Comparison of ENCODE assay signal across 8 cellular contexts in the genomic region with DNA sequence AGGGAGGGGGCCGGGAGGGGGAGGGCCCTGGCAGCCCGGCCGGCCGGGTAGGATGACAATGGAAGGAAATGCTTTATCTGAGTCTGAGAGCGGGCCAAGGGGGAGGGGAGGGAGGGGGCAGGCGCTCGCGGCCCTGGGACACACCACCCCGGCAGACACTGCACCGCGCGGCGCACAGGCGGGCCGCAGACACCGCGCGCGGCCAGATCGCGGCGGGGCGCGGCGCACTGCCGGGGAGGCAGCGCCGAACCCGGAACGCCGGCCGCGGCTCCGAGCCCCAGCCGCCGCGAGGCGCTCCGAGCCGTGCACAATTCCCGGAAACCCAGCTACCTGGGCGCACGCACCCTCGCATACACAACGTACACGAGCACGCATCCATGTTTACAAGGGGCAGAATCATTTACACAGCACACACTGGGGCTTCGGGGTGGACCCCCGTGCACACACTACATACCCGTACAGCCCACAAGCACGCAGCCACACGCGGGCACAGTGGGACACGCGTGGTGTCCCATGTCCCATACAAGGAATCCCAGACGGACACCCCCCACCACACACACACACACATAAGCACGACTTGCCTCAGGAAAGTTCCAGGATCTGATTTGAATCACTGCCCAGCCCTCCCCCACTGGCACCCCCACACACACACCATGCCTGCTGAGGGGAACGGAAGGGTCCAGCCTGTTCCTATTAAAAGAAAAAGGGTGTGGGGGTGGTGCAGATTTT. TPM values are rescaled to one million over a fixed set of nuclear protein-coding genes. Genes with fewer than 3 reads are reported as not detected.
DNase-seq lines count a peak whose midpoint lies in the region; ATAC-seq and TF ChIP-seq lines count a peak whose summit lies in the region.

A gene (minus strand): TSS at position 2 of the 729 bp plus-strand sequence. CDS start 118 bp downstream, outside the sequence.

- peak within 1 kb of the TSS; percentile 76 for H3K27ac ChIP-seq in A673 (ENCODE audit: low read depth, low read length, poor library complexity, severe bottlenecking)
- peak within 1 kb of the TSS; percentile 93 to 97 (median 96) for H3K27ac ChIP-seq in transverse colon

- 0% methylated on average over 1 to 26 of the region's 58 CpGs for whole genome bisulfite sequencing in transverse colon (ENCODE audit: low coverage in 1 of 2), 2 donors

- H3K4me1 ChIP-seq in A673 (ENCODE audit: insufficient read depth, low read length, poor library complexity, severe bottlenecking) (peaks cover 45% of the 10 kb centered on the region), transverse colon (peaks cover 33 to 80% (median 60%) of the 10 kb centered on the region in 4 donors)

- TF ChIP-seq POLR2A in transverse colon (IDR thresholded peaks at IDR 0.05) = no peak

- H3K9me3 ChIP-seq in A673 (ENCODE audit: low read depth, low read length, poor library complexity, severe bottlenecking) = no peaks in the 10 kb centered on the region
- H3K9me3 ChIP-seq in transverse colon = no peaks in the 10 kb centered on the region

- H3K4me1 Mint-ChIP-seq in activated naive CD8-positive, alpha-beta T cell (ENCODE audit: low read depth) = peaks cover 80% of the 10 kb centered on the region

- POLR2A ChIA-PET in A673 (lab: Charles Lee; ENCODE audit: low non-redundant PET) = interaction anchor here (0.7 kb wide), 1 partner anchor 12 kb away, joined by 3 read pairs; no protein-coding TSS in a partner anchor

- peak; percentile 88 for DNase-seq in A673 (ENCODE audit: low spot score)
- DNase-seq in HT-29 (ENCODE audit: low spot score) = peak; percentile 82
- DNase-seq in SK-N-DZ (ENCODE audit: low spot score) = peak; percentile 56
- DNase-seq in glomerular visceral epithelial cell (ENCODE audit: extremely low spot score) = peak; percentile 83
- DNase-seq in omental fat pad (ENCODE audit: low spot score) = peak; percentile 62
- DNase-seq in transverse colon = peak; percentile 85

- ATAC-seq in GM18511 (IDR thresholded peaks at IDR 0.05; ENCODE audit: unreplicated experiment) = peak; percentile 50
- ATAC-seq in omental fat pad (ENCODE audit: low FRiP score) = peak; percentile 29

- no peaks in the 10 kb centered on the region for H3K27me3 Mint-ChIP-seq in activated naive CD8-positive, alpha-beta T cell

- H3K27me3 ChIP-seq in A673 (replicated peaks; ENCODE audit: insufficient read depth, low read depth, low read length, poor library complexity) (no peaks in the 10 kb centered on the region), transverse colon (no peaks in the 10 kb centered on the region)

- BruUV-seq in A673 (replicated peaks; lab: Mats Ljungman, UMichigan) = no TSS peak

- TF ChIP-seq CTCF in A673 (conservative IDR thresholded peaks at IDR 0.05; ENCODE audit: low read depth, low read length) = no peak
- TF ChIP-seq CTCF in omental fat pad (IDR thresholded peaks at IDR 0.05) = no peak
- no peak for TF ChIP-seq CTCF in transverse colon (IDR thresholded peaks at IDR 0.05)

- H3K4me3 Mint-ChIP-seq in activated naive CD8-positive, alpha-beta T cell = peak within 1 kb of the TSS; percentile 94

- in situ Hi-C loops in transverse colon (cut with MboI; ENCODE audit: low pct_ligation_motif_present in 1 of 4, low pct_unique_long_range_greater_than_20kb in 1 of 4, low sequenced_read_pairs in 3 of 4) = no loop called here

- peaks cover 4% of the 10 kb centered on the region for H3K36me3 Mint-ChIP-seq in activated naive CD8-positive, alpha-beta T cell

- H3K4me3 ChIP-seq in A673 (ENCODE audit: low read depth, low read length, poor library complexity, severe bottlenecking) = peak within 1 kb of the TSS; percentile 70
- peak within 1 kb of the TSS; percentile 68 to 80 (median 71) for H3K4me3 ChIP-seq in transverse colon

- TF ChIP-seq EP300 in transverse colon (IDR thresholded peaks at IDR 0.05; ENCODE audit: low read depth) = no peak

- H3K9me3 Mint-ChIP-seq in activated naive CD8-positive, alpha-beta T cell (ENCODE audit: low read depth) = no peaks in the 10 kb centered on the region

- intact Hi-C loops in A673 (cut with micrococcal nuclease; ENCODE audit: unreplicated experiment) = no loop called here
- intact Hi-C loops in transverse colon (cut with DNase I; ENCODE audit: low total_unique reads) = no loop called here

- CTCF ChIA-PET in A673 (lab: Charles Lee) = interaction anchor here (1.3 kb wide), 1 partner anchor 18 kb away, joined by 10 read pairs; no protein-coding TSS in a partner anchor

- H3K36me3 ChIP-seq in A673 (ENCODE audit: insufficient read depth, low read length, poor library complexity, severe bottlenecking) (no peaks in the 10 kb centered on the region), transverse colon (no peaks in the 10 kb centered on the region)

- H3K27ac Mint-ChIP-seq in activated naive CD8-positive, alpha-beta T cell = peak within 1 kb of the TSS; percentile 99

RNA-seq across cellular contexts. Expression of the gene that starts here (rescaled TPM):
- total RNA-seq in A673 (2021) = 58.9 and 63.0 TPM in 2 replicates
- 51.7 and 55.6 TPM in 2 replicates for total RNA-seq in HT-29 (2014; rRNA removed; shearing (Covaris generic))
- polyA plus RNA-seq in SK-N-DZ (2014; cell fraction: cytosol; rRNA removed) = 14.4 TPM in 2 replicates
- 45.6 and 46.2 TPM in 2 replicates for polyA plus RNA-seq in SK-N-DZ (2014; cell fraction: nucleus; rRNA removed)
- 100 to 1,000 TPM in 1 of 4 donors, 10 to 100 TPM in 3; 40.3 to 102 (median 62.9) TPM for total RNA-seq in omental fat pad
- 100 to 1,000 TPM in 1 of 4 donors, 10 to 100 TPM in 3; 19.4 to 133 (median 28.3) TPM for total RNA-seq in transverse colon

Comparison
In these comparisons a context has a peak if more than half of its experiments do, and no peak if none do; other contexts are left out.
1. Peak in every context shown above with its lines: DNase-seq, ATAC-seq, H3K4me3 ChIP-seq and H3K27ac ChIP-seq.